In the genomic region with DNA sequence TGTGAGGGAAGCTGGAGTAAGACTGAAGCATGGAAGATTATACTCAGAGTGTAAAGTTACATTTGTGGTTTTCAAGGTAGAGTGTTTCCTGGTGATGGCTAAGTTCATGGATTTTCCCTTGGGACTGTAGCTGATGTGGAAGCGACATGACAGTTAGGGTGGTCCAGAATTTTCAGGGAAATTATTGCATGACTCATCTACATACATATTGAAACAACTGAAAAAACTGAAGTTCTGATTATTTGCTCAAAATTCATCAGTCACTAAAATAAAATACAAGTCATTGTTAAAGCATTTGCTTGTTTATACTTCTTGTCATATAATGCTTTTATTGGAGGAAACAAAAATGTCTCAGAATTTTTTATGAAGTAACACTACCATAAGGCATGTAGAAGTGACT, we compare ENCODE assay signal across 23 cellular contexts.
DNase-seq lines count a peak whose midpoint lies in the region; ATAC-seq, FAIRE-seq and TF ChIP-seq lines count a peak whose summit lies in the region.
"Had no signal": no experiment of that assay in that cellular context is flagged by ENCODE, and none has a peak within 500 bp of the region (broad histone marks: within the 10 kb centered on the region; RNA-seq: fewer than 3 reads in every experiment).

No MANE protein-coding gene starts in this region.

- H3K79me2 ChIP-seq in astrocyte (ENCODE audit: insufficient read depth, low read length), result no peaks in the 10 kb centered on the region

- intact Hi-C loops in prostate gland (cut with DNase I), result no loop called here

- H3K4me3 Mint-ChIP-seq in astrocyte (ENCODE audit: unreplicated experiment), result no peak overlapping the region
- H3K4me3 Mint-ChIP-seq: activated CD4-positive, alpha-beta T cell treated with anti-CD3 and anti-CD28 coated beads, Interleukin-2, amount 10 ng/mL, durations not matched to agents 24 days and 14 days had no signal

- H3K27ac Mint-ChIP-seq in astrocyte (ENCODE audit: unreplicated experiment), result no peak overlapping the region
- H3K27ac Mint-ChIP-seq: activated CD4-positive, alpha-beta T cell treated with anti-CD3 and anti-CD28 coated beads, Interleukin-2, amount 10 ng/mL, durations not matched to agents 24 days and 14 days had no signal

- no peaks in the 10 kb centered on the region for H3K9me3 ChIP-seq in astrocyte (ENCODE audit: insufficient read depth, low read depth, low read length)
- H3K9me3 ChIP-seq in prostate gland, result no peaks in the 10 kb centered on the region
- H3K9me3 ChIP-seq: BLaER1 treated with 17β-estradiol and CSF1 and Interleukin-3, amounts not matched to agents 10 nM and 100 nM; gastroesophageal sphincter; HAP-1; left lung; pancreas; thoracic aorta had no signal

- TF ChIP-seq POLR2A in prostate gland (IDR thresholded peaks at IDR 0.05), result no peak

- H3K36me3 Mint-ChIP-seq in astrocyte (ENCODE audit: low read depth, unreplicated experiment), result no peaks in the 10 kb centered on the region

- peak overlapping the region; percentile 41 for H3K4me2 ChIP-seq in astrocyte (ENCODE audit: low read length)
- H3K4me2 ChIP-seq: BLaER1 treated with 17β-estradiol and CSF1 and Interleukin-3, amounts not matched to agents 10 nM and 100 nM had no signal

- peaks cover 21% of the 10 kb centered on the region for H3K4me1 Mint-ChIP-seq in astrocyte (ENCODE audit: low read depth, unreplicated experiment)
- H3K4me1 Mint-ChIP-seq: activated CD4-positive, alpha-beta T cell treated with anti-CD3 and anti-CD28 coated beads, Interleukin-2, amount 10 ng/mL, durations not matched to agents 24 days and 14 days had no signal

- H3K9ac ChIP-seq in astrocyte (ENCODE audit: low read length), result peak overlapping the region; percentile 18
- H3K9ac ChIP-seq: BLaER1 treated with 17β-estradiol and CSF1 and Interleukin-3, amounts not matched to agents 10 nM and 100 nM had no signal

- ATAC-seq in HG03280 (IDR thresholded peaks at IDR 0.05; ENCODE audit: unreplicated experiment) (no peak), GM18867 (IDR thresholded peaks at IDR 0.05; ENCODE audit: unreplicated experiment) (no peak)
- ATAC-seq: gastroesophageal sphincter, left lung, pancreas had no signal

- peaks cover 31% of the 10 kb centered on the region for H3K4me1 ChIP-seq in astrocyte (ENCODE audit: insufficient read depth, low read length)
- no peaks in the 10 kb centered on the region for H3K4me1 ChIP-seq in prostate gland (replicated peaks)
- H3K4me1 ChIP-seq: BLaER1 treated with 17β-estradiol and CSF1 and Interleukin-3, amounts not matched to agents 10 nM and 100 nM; gastroesophageal sphincter; HAP-1; left lung; pancreas had no signal

- H3K27me3 ChIP-seq in astrocyte (ENCODE audit: insufficient read depth, low read length) (no peaks in the 10 kb centered on the region), prostate gland (replicated peaks; ENCODE audit: insufficient read depth) (no peaks in the 10 kb centered on the region)
- H3K27me3 ChIP-seq: BLaER1 treated with 17β-estradiol and CSF1 and Interleukin-3, amounts not matched to agents 10 nM and 100 nM; gastroesophageal sphincter; left lung; pancreas had no signal

- no peaks in the 10 kb centered on the region for H3K9me3 Mint-ChIP-seq in astrocyte (ENCODE audit: unreplicated experiment)
- H3K9me3 Mint-ChIP-seq: activated CD4-positive, alpha-beta T cell treated with anti-CD3 and anti-CD28 coated beads, Interleukin-2, amount 10 ng/mL, durations not matched to agents 24 days and 14 days had no signal

- H4K20me1 ChIP-seq in astrocyte (ENCODE audit: insufficient read depth, low read length), result no peaks in the 10 kb centered on the region
- H4K20me1 ChIP-seq: BLaER1 treated with 17β-estradiol and CSF1 and Interleukin-3, amounts not matched to agents 10 nM and 100 nM had no signal

- TF ChIP-seq CTCF in AG10803 (conservative IDR thresholded peaks at IDR 0.05; ENCODE audit: low read length), result no peak
- TF ChIP-seq CTCF in astrocyte (IDR thresholded peaks at IDR 0.05; ENCODE audit: insufficient read depth, low read depth, low read length), result no peak
- TF ChIP-seq CTCF in prostate gland (IDR thresholded peaks at IDR 0.05), result no peak

- H3K27me3 Mint-ChIP-seq in astrocyte (ENCODE audit: low read depth, unreplicated experiment), result no peaks in the 10 kb centered on the region
- H3K27me3 Mint-ChIP-seq: activated CD4-positive, alpha-beta T cell treated with anti-CD3 and anti-CD28 coated beads, Interleukin-2, amount 10 ng/mL, durations not matched to agents 24 days and 14 days had no signal

- peak; percentile 92 for FAIRE-seq in astrocyte (lab: Jason Lieb, UNC)
- FAIRE-seq: colon, pancreas, RCC 7860 had no signal

- H3K4me3 ChIP-seq in AG10803 (ENCODE audit: low read length), result no peak overlapping the region
- H3K4me3 ChIP-seq in astrocyte (ENCODE audit: insufficient read depth, low read depth, low read length), result no peak overlapping the region
- no peak overlapping the region for H3K4me3 ChIP-seq in prostate gland
- H3K4me3 ChIP-seq: BLaER1 treated with 17β-estradiol and CSF1 and Interleukin-3, amounts not matched to agents 10 nM and 100 nM; gastroesophageal sphincter; HAP-1; left lung; pancreas; thoracic aorta had no signal

- peak overlapping the region; percentile 52 for H3K27ac ChIP-seq in astrocyte (ENCODE audit: low read depth, low read length)
- no peak overlapping the region for H3K27ac ChIP-seq in prostate gland
- H3K27ac ChIP-seq: BLaER1 treated with 17β-estradiol and CSF1 and Interleukin-3, amounts not matched to agents 10 nM and 100 nM; gastroesophageal sphincter; left lung; pancreas; thoracic aorta had no signal

- WGBS in prostate gland, result 0% methylated on average over 1 of the region's 1 CpG

- peak; percentile 64 for DNase-seq in AG10803 (ENCODE audit: low read depth)
- DNase-seq in HT1080 (ENCODE audit: low read depth), result peak; percentile 69
- peak; percentile 85 for DNase-seq in astrocyte (ENCODE audit: low read depth)
- DNase-seq in myocyte (ENCODE audit: low read depth), result peak; percentile 38
- DNase-seq in prostate gland (ENCODE audit: low spot score), result no peak
- DNase-seq in DMS 273 treated with DMSO at 0.1 percent for 48 hours (lab: John Stamatoyannopoulos, UW), result no peak
- DNase-seq: activated CD4-positive, alpha-beta T cell treated with anti-CD3 and anti-CD28 coated beads, Interleukin-2, amount 10 ng/mL, durations not matched to agents 24 days and 14 days; activated CD8-positive, alpha-beta memory T cell treated with anti-CD3 and anti-CD28 coated beads, Interleukin-2, amount 50 U/mL, for 4 hours; activated gamma-delta T cell treated with Interleukin-2 at 50 U/mL for 16 hours; anterior cingulate cortex; left lung; MM.1S; NCI-H187 treated with DMSO at 0.1 percent for 48 hours; NCI-H82; pancreas had no signal

- H3K36me3 ChIP-seq in astrocyte (ENCODE audit: insufficient read depth, low read length), result no peaks in the 10 kb centered on the region
- H3K36me3 ChIP-seq in prostate gland, result no peaks in the 10 kb centered on the region
- H3K36me3 ChIP-seq: BLaER1 treated with 17β-estradiol and CSF1 and Interleukin-3, amounts not matched to agents 10 nM and 100 nM; gastroesophageal sphincter; HAP-1; left lung; pancreas; thoracic aorta had no signal

- no peak overlapping the region for H2AFZ ChIP-seq in astrocyte (ENCODE audit: low read depth, low read length)

Comparison
In these comparisons a context has a peak if more than half of its experiments do, and no peak if none do; other contexts are left out.
1. DNase-seq: peak in AG10803 (single experiment), HT1080 (single experiment), astrocyte (single experiment) and myocyte (single experiment); none in prostate gland (single experiment) and DMS 273 treated with DMSO at 0.1 percent for 48 hours (single experiment).